Comparison of ENCODE assay signal across 22 cellular contexts in the genomic region with DNA sequence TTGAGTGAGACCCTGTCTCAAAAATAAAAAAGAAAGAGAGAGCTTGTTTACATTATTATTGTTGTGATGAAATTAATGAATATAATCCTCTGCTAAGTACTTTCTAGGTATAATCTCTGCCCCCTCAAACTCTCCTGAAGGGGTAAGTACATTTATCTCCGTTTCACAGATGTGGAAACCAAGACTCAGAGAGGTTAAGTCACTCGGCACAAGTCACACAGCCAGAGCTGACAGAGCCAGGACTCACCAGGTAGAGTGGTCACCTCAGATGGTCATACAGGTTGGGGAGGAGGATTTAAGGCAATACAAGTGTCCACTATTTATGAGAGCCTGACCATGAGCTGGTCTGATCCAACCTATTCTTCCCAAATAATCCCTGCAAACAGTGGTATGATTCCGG. TPM values are rescaled to one million over a fixed set of nuclear protein-coding genes. Genes with fewer than 3 reads are reported as not detected.
DNase-seq lines count a peak whose midpoint lies in the region; ATAC-seq, FAIRE-seq and TF ChIP-seq lines count a peak whose summit lies in the region.
"Had no signal": no experiment of that assay in that cellular context is flagged by ENCODE, and none has a peak within 500 bp of the region (broad histone marks: within the 10 kb centered on the region; RNA-seq: fewer than 3 reads in every experiment).

No MANE protein-coding gene starts in this region.

- TF ChIP-seq CTCF in HepG2 (CRISPR knock-in tag; IDR thresholded peaks at IDR 0.05) (no peak), right lobe of liver (IDR thresholded peaks at IDR 0.05) (no peak), IMR-90 (conservative IDR thresholded peaks at IDR 0.05; ENCODE audit: low read depth, low read length) (no peak)

- H2AK5ac ChIP-seq in IMR-90 (ENCODE audit: low read depth, low read length) (no peak overlapping the region), trophoblast cell (ENCODE audit: low read length) (no peak overlapping the region)

- no peak overlapping the region for H4K91ac ChIP-seq in IMR-90 (ENCODE audit: insufficient read depth, low read depth, low read length)
- H4K91ac ChIP-seq in trophoblast cell (ENCODE audit: low read depth, low read length), result no peak overlapping the region

- no peak for TF ChIP-seq RAD21 in HepG2 (CRISPR knock-in tag; IDR thresholded peaks at IDR 0.05)
- no peak for TF ChIP-seq RAD21 in IMR-90 (IDR thresholded peaks at IDR 0.05; ENCODE audit: low read length)

- H3K18ac ChIP-seq in IMR-90 (ENCODE audit: low read depth, low read length) (no peak overlapping the region), trophoblast cell (ENCODE audit: low read length) (no peak overlapping the region)

- H2BK15ac ChIP-seq in IMR-90 (ENCODE audit: low read depth, low read length), result no peak overlapping the region

- BruUV-seq in HepG2 (replicated peaks; lab: Mats Ljungman, UMichigan) (no TSS peak), IMR-90 (replicated peaks; lab: Mats Ljungman, UMichigan) (no TSS peak)

- peaks cover 13% of the 10 kb centered on the region for H3K9me1 ChIP-seq in IMR-90 (ENCODE audit: insufficient read depth, low read length)

- H3K9ac ChIP-seq in HepG2 (ENCODE audit: insufficient read depth, low read depth, low read length) (no peak overlapping the region), IMR-90 (ENCODE audit: low read depth, low read length) (no peak overlapping the region), trophoblast cell (ENCODE audit: low read length) (peak overlapping the region; percentile 17)
- H3K9ac ChIP-seq: BLaER1 had no signal

- H3K4me2 ChIP-seq in HepG2 (ENCODE audit: low read depth, low read length) (no peak overlapping the region), IMR-90 (ENCODE audit: low read depth, low read length) (no peak overlapping the region), trophoblast cell (ENCODE audit: low read length) (no peak overlapping the region)
- H3K4me2 ChIP-seq: BLaER1 had no signal

- H3K4ac ChIP-seq in IMR-90 (ENCODE audit: low read depth, low read length) (no peak overlapping the region), trophoblast cell (ENCODE audit: low read depth, low read length) (no peak overlapping the region)

- H3K79me1 ChIP-seq in IMR-90 (ENCODE audit: low read depth in 1 of 2, low read length in 2 of 2), result no peaks in the 10 kb centered on the region; a peak in 1 of 4 replicates
- peaks cover 2% of the 10 kb centered on the region for H3K79me1 ChIP-seq in trophoblast cell (ENCODE audit: low read length)

- no peaks in the 10 kb centered on the region for H3K27me3 ChIP-seq in HepG2 (ENCODE audit: control insufficient read depth in 1 of 2, insufficient read depth in 2 of 2, low read length in 2 of 2)
- H3K27me3 ChIP-seq in right lobe of liver, result no peaks in the 10 kb centered on the region
- H3K27me3 ChIP-seq in IMR-90 (ENCODE audit: control insufficient read depth, insufficient read depth, low read length), result no peaks in the 10 kb centered on the region
- H3K27me3 ChIP-seq in trophoblast cell (ENCODE audit: insufficient read depth, low read length), result no peaks in the 10 kb centered on the region
- H3K27me3 ChIP-seq: BLaER1 had no signal

- no peak overlapping the region for H4K5ac ChIP-seq in IMR-90 (ENCODE audit: low read depth, low read length)

- TF ChIP-seq EP300 in HepG2 (IDR thresholded peaks at IDR 0.05; ENCODE audit: low read depth in 2 of 2, low read length in 2 of 2), result no peak
- TF ChIP-seq EP300 in HepG2 (CRISPR knock-in tag; IDR thresholded peaks at IDR 0.05; ENCODE audit: borderline replicate concordance), result no peak

- in situ Hi-C loops in HepG2 (cut with HindIII; ENCODE audit: extremely low pct_ligation_motif_present, low pct_unique_long_range_greater_than_20kb), result no loop called here
- in situ Hi-C loops in IMR-90 (cut with MboI; ENCODE audit: low sequenced_read_pairs), result no loop called here

- H2BK20ac ChIP-seq in IMR-90 (ENCODE audit: low read depth, low read length), result no peak overlapping the region

- no peaks in the 10 kb centered on the region for H3K4me1 ChIP-seq in HepG2 (ENCODE audit: insufficient read depth, low read length)
- H3K4me1 ChIP-seq in right lobe of liver, result no peaks in the 10 kb centered on the region
- peaks cover 7% of the 10 kb centered on the region for H3K4me1 ChIP-seq in IMR-90 (ENCODE audit: control insufficient read depth, insufficient read depth, low read length)
- H3K4me1 ChIP-seq in trophoblast cell (ENCODE audit: control insufficient read depth in 1 of 2, insufficient read depth in 2 of 2, low read length in 2 of 2), result peaks cover 4% of the 10 kb centered on the region in 2 experiments
- H3K4me1 ChIP-seq: HAP-1 had no signal

- H2BK5ac ChIP-seq in IMR-90 (ENCODE audit: low read depth, low read length, poor library complexity, severe bottlenecking), result no peak overlapping the region
- H2BK5ac ChIP-seq in trophoblast cell (ENCODE audit: low read depth, low read length, poor library complexity), result no peak overlapping the region

- H2BK120ac ChIP-seq in IMR-90 (ENCODE audit: low read depth, low read length) (0 out of 2 replicates have a peak overlapping the region, but pooled peaks have one; percentile 8), trophoblast cell (ENCODE audit: insufficient read depth, low read length, poor library complexity) (no peak overlapping the region)

- no peak overlapping the region for H2AK9ac ChIP-seq in IMR-90 (replicated peaks; ENCODE audit: low read depth, low read length, poor library complexity)

- intact Hi-C loops in HepG2 (cut with micrococcal nuclease; ENCODE audit: unreplicated experiment), result no loop called here
- intact Hi-C loops in right lobe of liver (cut with DNase I), result no loop called here
- intact Hi-C loops in IMR-90 (cut with micrococcal nuclease), result no loop called here

- CTCF ChIA-PET in HepG2 (lab: Yijun Ruan, JAX; ENCODE audit: low intra/inter-chr PET ratio, low total read pairs), result no interaction called here
- CTCF ChIA-PET in IMR-90 (lab: Yijun Ruan, JAX), result interaction anchor here (0.6 kb wide), 2 partner anchors 149 to 1028 kb away, joined by 3 read pairs; no protein-coding TSS in a partner anchor

- H3K9me3 ChIP-seq in HepG2 (ENCODE audit: low read length), result no peaks in the 10 kb centered on the region
- no peaks in the 10 kb centered on the region for H3K9me3 ChIP-seq in right lobe of liver
- H3K9me3 ChIP-seq in IMR-90 (ENCODE audit: control insufficient read depth, insufficient read depth, low read length), result no peaks in the 10 kb centered on the region
- H3K9me3 ChIP-seq in trophoblast cell (ENCODE audit: insufficient read depth, low read depth, low read length), result no peaks in the 10 kb centered on the region
- H3K9me3 ChIP-seq: BLaER1, Caco-2, HAP-1 had no signal

- no peak overlapping the region for H2BK12ac ChIP-seq in trophoblast cell (ENCODE audit: low read length)

- TF ChIP-seq POLR2A in HepG2 (IDR thresholded peaks at IDR 0.05; ENCODE audit: insufficient read depth in 1 of 2, low read depth in 2 of 2, low read length in 2 of 2) (no peak), right lobe of liver (IDR thresholded peaks at IDR 0.05) (no peak), IMR-90 (IDR thresholded peaks at IDR 0.05; ENCODE audit: low read depth, low read length) (no peak)

- no peak overlapping the region for H2AFZ ChIP-seq in HepG2 (ENCODE audit: low read length)
- no peak overlapping the region for H2AFZ ChIP-seq in IMR-90 (replicated peaks; ENCODE audit: low read length, poor library complexity)
- no peak overlapping the region for H2AFZ ChIP-seq in trophoblast cell (ENCODE audit: insufficient read depth, low read length, poor library complexity)

- H3K56ac ChIP-seq in IMR-90 (ENCODE audit: extremely low read depth, insufficient read depth, low read length), result no peak overlapping the region

- H3K36me3 ChIP-seq in HepG2 (replicated peaks in 1 of 2; ENCODE audit: control insufficient read depth in 1 of 2, insufficient read depth in 2 of 2, low read length in 2 of 2), result peaks cover 3 to 5% of the 10 kb centered on the region in 2 experiments; a peak in 2 of 5 replicates
- H3K36me3 ChIP-seq in right lobe of liver, result peaks cover 0 to 7% (median 3%) of the 10 kb centered on the region in 4 donors
- H3K36me3 ChIP-seq in IMR-90 (ENCODE audit: control insufficient read depth, insufficient read depth, low read length), result peaks cover 7% of the 10 kb centered on the region
- peaks cover 1 to 5% of the 10 kb centered on the region in 2 experiments for H3K36me3 ChIP-seq in trophoblast cell (ENCODE audit: control insufficient read depth in 1 of 2, insufficient read depth in 2 of 2, low read length in 2 of 2)
- H3K36me3 ChIP-seq: HAP-1 had no signal

- FAIRE-seq in HepG2 (lab: Jason Lieb, UNC), result no peak
- FAIRE-seq: A204.1, D721Med, GM12878, GM19239, H54 had no signal

- H3K27ac ChIP-seq in HepG2 (ENCODE audit: extremely low read length, insufficient read depth, low read length), result no peak overlapping the region
- no peak overlapping the region for H3K27ac ChIP-seq in right lobe of liver
- no peak overlapping the region for H3K27ac ChIP-seq in IMR-90 (ENCODE audit: insufficient read depth, low read length)
- no peak overlapping the region for H3K27ac ChIP-seq in trophoblast cell (ENCODE audit: low read depth, low read length)
- H3K27ac ChIP-seq: 22Rv1, BLaER1, C4-2B had no signal

- no peak overlapping the region for H4K8ac ChIP-seq in IMR-90 (ENCODE audit: low read depth in 2 of 2, low read length in 2 of 2)
- no peak overlapping the region for H4K8ac ChIP-seq in trophoblast cell (ENCODE audit: low read depth, low read length)

- WGBS in HepG2 (ENCODE audit: low lambda C conversion rate), result 98% methylated on average over 3 of the region's 3 CpGs
- 100% methylated on average over 1 of the region's 3 CpGs for WGBS in right lobe of liver (ENCODE audit: insufficient coverage, low coverage, low lambda C conversion rate, missing lambda C conversion rate)
- WGBS in IMR-90 (ENCODE audit: extremely low coverage in 2 of 2, insufficient read length in 1 of 2), 2 experiments, result no CpG with 5 or more reads among the region's 3 CpGs
- WGBS in trophoblast cell (ENCODE audit: extremely low coverage, insufficient coverage, insufficient read length), result no CpG with 5 or more reads among the region's 3 CpGs

- H3K4me3 ChIP-seq in HepG2 (replicated peaks in 1 of 3; ENCODE audit: insufficient read depth in 1 of 3, low read depth in 2 of 3, low read length in 3 of 3) (no peak overlapping the region), right lobe of liver (no peak overlapping the region), IMR-90 (ENCODE audit: insufficient read depth, low read depth, low read length) (no peak overlapping the region), trophoblast cell (ENCODE audit: low read depth, low read length) (no peak overlapping the region)
- H3K4me3 ChIP-seq: BLaER1, GM12878, HAP-1 had no signal

- no peaks in the 10 kb centered on the region for H3K79me2 ChIP-seq in HepG2 (ENCODE audit: insufficient read depth, low read length)
- H3K79me2 ChIP-seq in trophoblast cell (ENCODE audit: control insufficient read depth, insufficient read depth, low read length, poor library complexity), result no peaks in the 10 kb centered on the region

- H3K23ac ChIP-seq in IMR-90 (ENCODE audit: low read depth, low read length), result no peak overlapping the region
- peak overlapping the region; percentile 49 for H3K23ac ChIP-seq in trophoblast cell (ENCODE audit: low read length)

- ATAC-seq in HepG2 (no peak), right lobe of liver (no peak), IMR-90 (ENCODE audit: low read depth) (no peak)
- ATAC-seq: GM12878 had no signal

- DNase-seq in HepG2 (ENCODE audit: low spot score) (no peak), right lobe of liver (no peak), IMR-90 (no peak), trophoblast cell (no peak), D341Med (ENCODE audit: low spot score) (no peak)
- DNase-seq in stimulated activated CD8-positive, alpha-beta memory T cell treated with anti-CD3 and anti-CD28 coated beads, Interleukin-4, amount 100 ng/mL, for 48 hours, result no peak
- DNase-seq: Caco-2; CD4-positive, alpha-beta memory T cell; DMS 273 treated with DMSO at 0.1 percent for 48 hours; DMS79; EL; GDM1; GOT3 had no signal

- dilution Hi-C loops in IMR-90 (cut with HindIII; ENCODE audit: low sequenced_read_pairs, unreplicated experiment), result no loop called here

- H3K14ac ChIP-seq in IMR-90 (replicated peaks; ENCODE audit: low read depth, low read length), result no peak overlapping the region
- no peak overlapping the region for H3K14ac ChIP-seq in trophoblast cell (ENCODE audit: low read length)

- no peak overlapping the region for H4K12ac ChIP-seq in trophoblast cell (ENCODE audit: low read depth, low read length)

- no peaks in the 10 kb centered on the region for H4K20me1 ChIP-seq in HepG2 (ENCODE audit: insufficient read depth, low read length)
- H4K20me1 ChIP-seq in IMR-90 (ENCODE audit: insufficient read depth, low read length), result peaks cover 3% of the 10 kb centered on the region
- H4K20me1 ChIP-seq: BLaER1 had no signal

- POLR2A ChIA-PET in HepG2 (lab: Yijun Ruan, JAX) (interaction anchor here (0.6 to 5.5 kb wide), 6 partner anchors 10 to 185 kb away, joined by 3 to 17 read pairs (median 4); partner anchors contain the start of gene PHLDB3), IMR-90 (lab: Charles Lee; ENCODE audit: unreplicated experiment) (interaction anchor here (0.6 kb wide), 3 partner anchors 15 to 56 kb away, joined by 4 to 9 read pairs (median 4); no protein-coding TSS in a partner anchor)

RNA-seq across cellular contexts. Expression of gene LYPD3, which starts 15.2 kb away (rescaled TPM):
- total RNA-seq in HepG2 (2016; rRNA removed; fragmentation: Illumina TruSeq; extraction: Trizol) (0.15 and 0.51 TPM in 2 replicates), right lobe of liver (under 1 TPM in 4 of 6 experiments, not detected in 2; 0.20 to 0.28 (median 0.25) TPM), IMR-90 (2012; rRNA removed) (0.18 TPM in 1 of 2 replicates, not detected in the other)
- 0.20 TPM in 1 of 2 replicates, not detected in the other for total RNA-seq in HepG2 (2016; cell fraction: cytosol; rRNA removed; fragmentation: Illumina TruSeq; extraction: Trizol; ENCODE audit: low read depth)
- total RNA-seq in HepG2 (2016; cell fraction: insoluble cytoplasmic fraction; rRNA removed; fragmentation: Illumina TruSeq; extraction: Trizol), result 0.24 and 0.35 TPM in 2 replicates
- total RNA-seq in HepG2 (2016; cell fraction: membrane; rRNA removed; fragmentation: Illumina TruSeq; extraction: Trizol), result 0.25 and 0.38 TPM in 2 replicates
- 0.28 and 1.0 TPM in 2 replicates for total RNA-seq in HepG2 (2016; cell fraction: nucleus; rRNA removed; fragmentation: Illumina TruSeq; extraction: Trizol)
- polyA plus RNA-seq in HepG2 (2011; rRNA removed) (1.5 and 2.6 TPM in 2 replicates), IMR-90 (2012; rRNA removed) (1.1 TPM in 2 replicates)
- 1.6 and 2.4 TPM in 2 replicates for polyA plus RNA-seq in HepG2 (2011; cell fraction: cytosol; rRNA removed)
- polyA plus RNA-seq in HepG2 (2011; cell fraction: nucleus; rRNA removed), result 2.4 and 2.8 TPM in 2 replicates
- polyA plus RNA-seq in HepG2 (2012), result 1.6 and 1.9 TPM in 2 replicates
- 0.33 and 0.83 TPM in 2 replicates for polyA plus RNA-seq in HepG2 (2016; cell fraction: cytosol; fragmentation: Illumina TruSeq; extraction: Trizol; ENCODE audit: low read depth)
- 0.90 and 1.0 TPM in 2 replicates for polyA plus RNA-seq in HepG2 (2016; cell fraction: insoluble cytoplasmic fraction; fragmentation: Illumina TruSeq; extraction: Trizol; ENCODE audit: low read depth)
- 0.80 and 1.0 TPM in 2 replicates for polyA plus RNA-seq in HepG2 (2016; cell fraction: membrane; fragmentation: Illumina TruSeq; extraction: Trizol; ENCODE audit: low read depth)
- polyA plus RNA-seq in HepG2 (2016; cell fraction: nucleus; fragmentation: Illumina TruSeq; extraction: Trizol; ENCODE audit: insufficient read depth, low read depth), result 1.1 and 1.2 TPM in 2 replicates
- 2.5 and 11.3 TPM in 2 replicates for polyA minus RNA-seq in HepG2 (2011; rRNA and poly(A)+ RNA removed; ENCODE audit: low replicate concordance)
- polyA minus RNA-seq in HepG2 (2011; cell fraction: cytosol; rRNA and poly(A)+ RNA removed), result 0.69 and 0.70 TPM in 2 replicates
- 0.77 and 0.99 TPM in 2 replicates for polyA minus RNA-seq in HepG2 (2011; cell fraction: nucleus; rRNA and poly(A)+ RNA removed)
- 1.4 and 2.7 TPM in 2 replicates for polyA plus RNA-seq in IMR-90 (2012; cell fraction: cytosol; rRNA removed)
- 9.0 and 9.4 TPM in 2 replicates for polyA plus RNA-seq in IMR-90 (2012; cell fraction: nucleus; rRNA removed; ENCODE audit: low replicate concordance)
- 44.9 and 48.1 TPM in 2 replicates for polyA plus RNA-seq in trophoblast cell (2013)

RNA-seq across cellular contexts. Expression of gene PHLDB3, which starts 24.0 kb away (rescaled TPM):
- total RNA-seq in HepG2 (2016; rRNA removed; fragmentation: Illumina TruSeq; extraction: Trizol) (9.0 and 14.5 TPM in 2 replicates), right lobe of liver (10 to 100 TPM in 5 of 6 experiments, 1 to 10 TPM in 1; 9.6 to 15.0 (median 11.1) TPM), IMR-90 (2012; rRNA removed) (2.9 and 3.3 TPM in 2 replicates)
- 2.3 and 3.9 TPM in 2 replicates for total RNA-seq in HepG2 (2016; cell fraction: cytosol; rRNA removed; fragmentation: Illumina TruSeq; extraction: Trizol; ENCODE audit: low read depth)
- total RNA-seq in HepG2 (2016; cell fraction: insoluble cytoplasmic fraction; rRNA removed; fragmentation: Illumina TruSeq; extraction: Trizol), result 7.0 and 14.8 TPM in 2 replicates
- total RNA-seq in HepG2 (2016; cell fraction: membrane; rRNA removed; fragmentation: Illumina TruSeq; extraction: Trizol), result 4.8 and 4.9 TPM in 2 replicates
- total RNA-seq in HepG2 (2016; cell fraction: nucleus; rRNA removed; fragmentation: Illumina TruSeq; extraction: Trizol), result 14.9 and 15.3 TPM in 2 replicates
- polyA plus RNA-seq in HepG2 (2011; rRNA removed) (11.3 and 14.2 TPM in 2 replicates), IMR-90 (2012; rRNA removed) (10.6 and 12.4 TPM in 2 replicates)
- 7.0 and 9.5 TPM in 2 replicates for polyA plus RNA-seq in HepG2 (2011; cell fraction: cytosol; rRNA removed)
- polyA plus RNA-seq in HepG2 (2011; cell fraction: nucleus; rRNA removed), result 48.5 and 59.0 TPM in 2 replicates
- polyA plus RNA-seq in HepG2 (2012), result 9.8 and 10.4 TPM in 2 replicates
- polyA plus RNA-seq in HepG2 (2016; cell fraction: cytosol; fragmentation: Illumina TruSeq; extraction: Trizol; ENCODE audit: low read depth), result 2.9 and 3.2 TPM in 2 replicates
- polyA plus RNA-seq in HepG2 (2016; cell fraction: insoluble cytoplasmic fraction; fragmentation: Illumina TruSeq; extraction: Trizol; ENCODE audit: low read depth), result 10.2 and 10.8 TPM in 2 replicates
- polyA plus RNA-seq in HepG2 (2016; cell fraction: membrane; fragmentation: Illumina TruSeq; extraction: Trizol; ENCODE audit: low read depth), result 3.5 and 4.6 TPM in 2 replicates
- 27.3 and 35.6 TPM in 2 replicates for polyA plus RNA-seq in HepG2 (2016; cell fraction: nucleus; fragmentation: Illumina TruSeq; extraction: Trizol; ENCODE audit: insufficient read depth, low read depth)
- 4.6 and 12.1 TPM in 2 replicates for polyA minus RNA-seq in HepG2 (2011; rRNA and poly(A)+ RNA removed; ENCODE audit: low replicate concordance)
- 8.2 and 9.8 TPM in 2 replicates for polyA minus RNA-seq in HepG2 (2011; cell fraction: cytosol; rRNA and poly(A)+ RNA removed)
- polyA minus RNA-seq in HepG2 (2011; cell fraction: nucleus; rRNA and poly(A)+ RNA removed), result 19.8 and 21.6 TPM in 2 replicates
- polyA plus RNA-seq in IMR-90 (2012; cell fraction: cytosol; rRNA removed), result 9.0 and 10.1 TPM in 2 replicates
- polyA plus RNA-seq in IMR-90 (2012; cell fraction: nucleus; rRNA removed; ENCODE audit: low replicate concordance), result 34.5 and 54.5 TPM in 2 replicates
- 81.5 and 87.5 TPM in 2 replicates for polyA plus RNA-seq in trophoblast cell (2013)

RNA-seq across cellular contexts. Expression of gene ETHE1, which starts 46.4 kb away (rescaled TPM):
- total RNA-seq in HepG2 (2016; rRNA removed; fragmentation: Illumina TruSeq; extraction: Trizol) (25.9 and 32.5 TPM in 2 replicates), right lobe of liver (10 to 100 TPM; 26.4 to 60.8 (median 46.3) TPM), IMR-90 (2012; rRNA removed) (141 and 161 TPM in 2 replicates)
- 17.2 and 20.2 TPM in 2 replicates for total RNA-seq in HepG2 (2016; cell fraction: cytosol; rRNA removed; fragmentation: Illumina TruSeq; extraction: Trizol; ENCODE audit: low read depth)
- 27.1 and 33.1 TPM in 2 replicates for total RNA-seq in HepG2 (2016; cell fraction: insoluble cytoplasmic fraction; rRNA removed; fragmentation: Illumina TruSeq; extraction: Trizol)
- total RNA-seq in HepG2 (2016; cell fraction: membrane; rRNA removed; fragmentation: Illumina TruSeq; extraction: Trizol), result 23.3 and 25.9 TPM in 2 replicates
- total RNA-seq in HepG2 (2016; cell fraction: nucleus; rRNA removed; fragmentation: Illumina TruSeq; extraction: Trizol), result 19.2 and 21.3 TPM in 2 replicates
- polyA plus RNA-seq in HepG2 (2011; rRNA removed) (58.4 and 67.9 TPM in 2 replicates), IMR-90 (2012; rRNA removed) (233 and 249 TPM in 2 replicates)
- 53.8 and 78.5 TPM in 2 replicates for polyA plus RNA-seq in HepG2 (2011; cell fraction: cytosol; rRNA removed)
- polyA plus RNA-seq in HepG2 (2011; cell fraction: nucleus; rRNA removed), result 67.5 and 68.2 TPM in 2 replicates
- 22.1 and 28.3 TPM in 2 replicates for polyA plus RNA-seq in HepG2 (2012)
- polyA plus RNA-seq in HepG2 (2016; cell fraction: cytosol; fragmentation: Illumina TruSeq; extraction: Trizol; ENCODE audit: low read depth), result 21.9 and 22.2 TPM in 2 replicates
- polyA plus RNA-seq in HepG2 (2016; cell fraction: insoluble cytoplasmic fraction; fragmentation: Illumina TruSeq; extraction: Trizol; ENCODE audit: low read depth), result 29.8 and 29.9 TPM in 2 replicates
- 24.0 and 25.6 TPM in 2 replicates for polyA plus RNA-seq in HepG2 (2016; cell fraction: membrane; fragmentation: Illumina TruSeq; extraction: Trizol; ENCODE audit: low read depth)
- 27.5 and 29.5 TPM in 2 replicates for polyA plus RNA-seq in HepG2 (2016; cell fraction: nucleus; fragmentation: Illumina TruSeq; extraction: Trizol; ENCODE audit: insufficient read depth, low read depth)
- polyA minus RNA-seq in HepG2 (2011; rRNA and poly(A)+ RNA removed; ENCODE audit: low replicate concordance), result 60.6 and 68.2 TPM in 2 replicates
- 27.7 and 31.3 TPM in 2 replicates for polyA minus RNA-seq in HepG2 (2011; cell fraction: cytosol; rRNA and poly(A)+ RNA removed)
- 15.2 and 19.4 TPM in 2 replicates for polyA minus RNA-seq in HepG2 (2011; cell fraction: nucleus; rRNA and poly(A)+ RNA removed)
- 116 and 285 TPM in 2 replicates for polyA plus RNA-seq in IMR-90 (2012; cell fraction: cytosol; rRNA removed)
- polyA plus RNA-seq in IMR-90 (2012; cell fraction: nucleus; rRNA removed; ENCODE audit: low replicate concordance), result 66.3 and 168 TPM in 2 replicates
- 32.0 and 34.3 TPM in 2 replicates for polyA plus RNA-seq in trophoblast cell (2013)

RNA-seq across cellular contexts. Expression of gene ZNF575, which starts 52.4 kb away (rescaled TPM):
- total RNA-seq in HepG2 (2016; rRNA removed; fragmentation: Illumina TruSeq; extraction: Trizol) (0.27 TPM in 1 of 2 replicates, not detected in the other), right lobe of liver (under 1 TPM in 5 of 6 experiments, not detected in 1; 0.89 to 0.99 (median 0.95) TPM), IMR-90 (2012; rRNA removed) (not detected in 2 replicates)
- total RNA-seq in HepG2 (2016; cell fraction: cytosol; rRNA removed; fragmentation: Illumina TruSeq; extraction: Trizol; ENCODE audit: low read depth), result not detected in 2 replicates
- total RNA-seq in HepG2 (2016; cell fraction: insoluble cytoplasmic fraction; rRNA removed; fragmentation: Illumina TruSeq; extraction: Trizol), result 0.04 TPM in 1 of 2 replicates, not detected in the other
- 0.10 and 0.12 TPM in 2 replicates for total RNA-seq in HepG2 (2016; cell fraction: membrane; rRNA removed; fragmentation: Illumina TruSeq; extraction: Trizol)
- total RNA-seq in HepG2 (2016; cell fraction: nucleus; rRNA removed; fragmentation: Illumina TruSeq; extraction: Trizol), result not detected in 2 replicates
- polyA plus RNA-seq in HepG2 (2011; rRNA removed) (0.17 TPM in 2 replicates), IMR-90 (2012; rRNA removed) (0.77 and 0.87 TPM in 2 replicates)
- polyA plus RNA-seq in HepG2 (2011; cell fraction: cytosol; rRNA removed), result 0.03 and 0.05 TPM in 2 replicates
- 0.19 and 0.43 TPM in 2 replicates for polyA plus RNA-seq in HepG2 (2011; cell fraction: nucleus; rRNA removed)
- polyA plus RNA-seq in HepG2 (2012), result 0.30 and 0.32 TPM in 2 replicates
- 0.27 and 0.37 TPM in 2 replicates for polyA plus RNA-seq in HepG2 (2016; cell fraction: cytosol; fragmentation: Illumina TruSeq; extraction: Trizol; ENCODE audit: low read depth)
- polyA plus RNA-seq in HepG2 (2016; cell fraction: insoluble cytoplasmic fraction; fragmentation: Illumina TruSeq; extraction: Trizol; ENCODE audit: low read depth), result 0.32 and 0.36 TPM in 2 replicates
- 0.44 and 0.72 TPM in 2 replicates for polyA plus RNA-seq in HepG2 (2016; cell fraction: membrane; fragmentation: Illumina TruSeq; extraction: Trizol; ENCODE audit: low read depth)
- 0.77 TPM in 1 of 2 replicates, not detected in the other for polyA plus RNA-seq in HepG2 (2016; cell fraction: nucleus; fragmentation: Illumina TruSeq; extraction: Trizol; ENCODE audit: insufficient read depth, low read depth)
- 0.23 and 0.32 TPM in 2 replicates for polyA minus RNA-seq in HepG2 (2011; rRNA and poly(A)+ RNA removed; ENCODE audit: low replicate concordance)
- polyA minus RNA-seq in HepG2 (2011; cell fraction: cytosol; rRNA and poly(A)+ RNA removed), result 0.26 TPM in 1 of 2 replicates, not detected in the other
- 0.52 TPM in 1 of 2 replicates, not detected in the other for polyA minus RNA-seq in HepG2 (2011; cell fraction: nucleus; rRNA and poly(A)+ RNA removed)
- polyA plus RNA-seq in IMR-90 (2012; cell fraction: cytosol; rRNA removed), result 0.60 and 1.3 TPM in 2 replicates
- polyA plus RNA-seq in IMR-90 (2012; cell fraction: nucleus; rRNA removed; ENCODE audit: low replicate concordance), result 1.1 and 1.6 TPM in 2 replicates
- 0.51 and 0.57 TPM in 2 replicates for polyA plus RNA-seq in trophoblast cell (2013)
